Comparison of ENCODE assay signal across 25 cellular contexts in the genomic region with DNA sequence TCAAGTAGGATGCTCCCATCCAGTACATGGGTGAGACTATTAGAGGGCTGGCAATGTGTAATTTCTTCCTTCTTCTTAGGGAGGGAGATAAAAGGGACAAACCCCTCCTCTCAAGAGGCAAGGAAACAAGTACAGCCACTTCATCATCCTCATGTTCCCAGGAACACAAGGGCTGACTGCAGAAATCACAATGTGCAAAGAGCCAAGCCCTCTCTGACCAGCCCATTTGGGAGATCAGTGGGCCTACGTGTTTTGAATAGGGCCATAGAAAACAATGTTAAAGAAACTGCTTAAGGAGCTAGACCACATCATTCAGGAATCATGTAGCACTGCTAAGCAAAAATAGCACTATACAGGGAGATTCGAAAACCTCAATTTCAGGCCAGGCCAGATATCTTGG.
"Had no signal": no experiment of that assay in that cellular context is flagged by ENCODE, and none has a peak within 500 bp of the region (broad histone marks: within the 10 kb centered on the region; RNA-seq: fewer than 3 reads in every experiment).

No MANE protein-coding gene starts in this region.

- H3K27me3 ChIP-seq: brain microvascular endothelial cell, dorsolateral prefrontal cortex, esophagus squamous epithelium, gastroesophageal sphincter, heart right ventricle had no signal

- H3K9me3 ChIP-seq: esophagus squamous epithelium, gastroesophageal sphincter, heart right ventricle had no signal

- DNase-seq: activated CD4-positive, alpha-beta memory T cell treated with anti-CD3 and anti-CD28 coated beads for 36 hours; activated CD4-positive, alpha-beta T cell treated with anti-CD3 and anti-CD28 coated beads for 36 hours; activated CD4-positive, alpha-beta T cell treated with anti-CD3 and anti-CD28 coated beads, Interleukin-2, amount 10 ng/mL, durations not matched to agents 24 days and 14 days; activated CD4-positive, CD25-positive, alpha-beta regulatory T cell; activated CD4-positive, CD25-positive, alpha-beta regulatory T cell treated with anti-CD3 and anti-CD28 coated beads, Interleukin-2, amount 50 U/mL, for 72 hours; activated CD8-positive, alpha-beta T cell treated with anti-CD3 and anti-CD28 coated beads, Interleukin-2, amount 10 ng/mL, durations not matched to agents 7 days and 5 days; activated effector memory CD4-positive, alpha-beta T cell treated with Interleukin-2 at 50 U/mL for 16 hours; activated gamma-delta T cell treated with Interleukin-2 at 50 U/mL for 16 hours; activated naive CD4-positive, alpha-beta T cell treated with anti-CD3 and anti-CD28 coated beads, Interleukin-2, amount 50 U/mL, for 16 hours; activated naive CD4-positive, alpha-beta T cell treated with Interleukin-2 at 50 U/mL for 16 hours; activated T-cell treated with anti-CD3 and anti-CD28 coated beads, Interleukin-2, amount 50 U/mL, for 4 hours; amniotic stem cell; anterior cingulate cortex; brain microvascular endothelial cell; dorsolateral prefrontal cortex; effector memory CD4-positive, alpha-beta T cell; erythroblast; esophagus squamous epithelium; foreskin melanocyte; heart right ventricle; T-cell; T-helper 17 cell; T1000 had no signal

- H3K27ac ChIP-seq: brain microvascular endothelial cell, coronary artery, dorsolateral prefrontal cortex, esophagus squamous epithelium, gastroesophageal sphincter, heart right ventricle had no signal

- H3K4me3 ChIP-seq: coronary artery, dorsolateral prefrontal cortex, esophagus squamous epithelium, gastroesophageal sphincter, heart right ventricle had no signal
